In the genomic region with DNA sequence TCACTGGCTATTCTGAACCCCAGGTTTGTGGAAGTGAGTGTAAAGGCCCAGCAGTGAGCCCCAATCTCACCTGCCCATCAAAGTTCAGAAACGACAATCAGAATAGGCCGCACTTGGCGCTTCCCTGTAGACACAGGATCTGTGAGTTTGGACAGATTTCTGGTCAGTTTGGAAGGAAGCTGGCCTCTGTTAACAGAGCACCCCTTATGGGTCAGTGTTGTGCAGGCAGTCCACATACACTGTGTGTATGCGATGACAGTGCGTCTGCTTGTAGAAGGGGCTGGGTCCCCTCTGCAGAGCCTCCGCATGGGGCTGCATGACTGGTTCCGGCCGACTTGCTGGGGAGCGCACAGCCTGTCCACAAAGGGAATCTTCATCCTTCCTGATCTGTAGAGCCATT, we compare ENCODE assay signal across 23 cellular contexts. TPM values are rescaled to one million over a fixed set of nuclear protein-coding genes. Genes with fewer than 3 reads are reported as not detected.
DNase-seq lines count a peak whose midpoint lies in the region; ATAC-seq, FAIRE-seq and TF ChIP-seq lines count a peak whose summit lies in the region.
"Had no signal": no experiment of that assay in that cellular context is flagged by ENCODE, and none has a peak within 500 bp of the region (broad histone marks: within the 10 kb centered on the region; RNA-seq: fewer than 3 reads in every experiment).

No MANE protein-coding gene starts in this region.

- peaks cover 13% of the 10 kb centered on the region for H3K27me3 Mint-ChIP-seq in activated CD4-positive, alpha-beta T cell treated with anti-CD3 and anti-CD28 coated beads, Interleukin-2, amount 10 ng/mL, durations not matched to agents 24 days and 14 days
- H3K27me3 Mint-ChIP-seq: CD4-positive, alpha-beta T cell had no signal

- TF ChIP-seq POLR2A in H1 (IDR thresholded peaks at IDR 0.05; ENCODE audit: control extremely low read depth in 1 of 2, low read depth in 2 of 2, low read length in 2 of 2) (no peak), spleen (IDR thresholded peaks at IDR 0.05) (no peak)

- H2AFZ ChIP-seq in H1 (ENCODE audit: low read length) (no peak overlapping the region), neuronal stem cell (ENCODE audit: low read length) (no peak overlapping the region)

- H3K4ac ChIP-seq in H1 (replicated peaks; ENCODE audit: insufficient read length, low read depth, low read length) (no peak overlapping the region), neuronal stem cell (ENCODE audit: low read length) (no peak overlapping the region)

- no peak overlapping the region for H3K27ac Mint-ChIP-seq in activated CD4-positive, alpha-beta T cell treated with anti-CD3 and anti-CD28 coated beads, Interleukin-2, amount 10 ng/mL, durations not matched to agents 24 days and 14 days
- H3K27ac Mint-ChIP-seq: B cell; CD4-positive, alpha-beta T cell; CD8-positive, alpha-beta T cell had no signal

- no peak for TF ChIP-seq CTCF in H1 (IDR thresholded peaks at IDR 0.05; ENCODE audit: control extremely low read depth in 1 of 3, insufficient read depth in 1 of 3, low read depth in 1 of 3, low read length in 3 of 3)
- TF ChIP-seq CTCF in spleen (IDR thresholded peaks at IDR 0.05 in 8 of 11, conservative IDR thresholded peaks at IDR 0.05 in 3 of 11) = no peak

- TF ChIP-seq EP300 in H1 (IDR thresholded peaks at IDR 0.05; ENCODE audit: borderline replicate concordance in 1 of 2, low read depth in 2 of 2, low read length in 2 of 2) = no peak

- POLR2A ChIA-PET in H1 (lab: Charles Lee; ENCODE audit: partially characterized antibody) = interaction anchor here (1.5 kb wide), 1 partner anchor 78 kb away, joined by 3 read pairs; the partner anchor contains the start of gene PRR18

- no peak overlapping the region for H4K5ac ChIP-seq in H1 (ENCODE audit: insufficient read length, low read depth, low read length)

- no peaks in the 10 kb centered on the region; a peak in 1 of 7 replicates for H3K27me3 ChIP-seq in H1 (replicated peaks in 1 of 4; ENCODE audit: control insufficient read depth in 3 of 4, extremely low read depth in 1 of 4, insufficient read depth in 3 of 4, low read length in 3 of 4)
- peaks cover 0 to 2% (median 0%) of the 10 kb centered on the region in 3 experiments for H3K27me3 ChIP-seq in neuronal stem cell (ENCODE audit: control insufficient read depth in 3 of 3, insufficient read depth in 3 of 3, low read depth in 1 of 3, low read length in 3 of 3)
- no peaks in the 10 kb centered on the region for H3K27me3 ChIP-seq in spleen (replicated peaks in 1 of 7)

- CTCF ChIA-PET in H1 (lab: Charles Lee; ENCODE audit: partially characterized antibody) = interaction anchor here (1.1 to 1.3 kb wide), 3 partner anchors 13 to 110 kb away, joined by 3 to 5 read pairs (median 3); no protein-coding TSS in a partner anchor

- no peak overlapping the region for H4K91ac ChIP-seq in H1 (replicated peaks; ENCODE audit: insufficient read length, low read length)
- no peak overlapping the region for H4K91ac ChIP-seq in neuronal stem cell (ENCODE audit: low read depth, low read length, poor library complexity)

- H3K14ac ChIP-seq in H1 (ENCODE audit: insufficient read length) (no peak overlapping the region), neuronal stem cell (ENCODE audit: low read length) (no peak overlapping the region)

- H3K4me2 ChIP-seq in H1 (ENCODE audit: insufficient read depth in 1 of 2, low read depth in 2 of 2, low read length in 2 of 2) (no peak overlapping the region), neuronal stem cell (ENCODE audit: insufficient read depth, low read length, poor library complexity, severe bottlenecking) (no peak overlapping the region)
- H3K4me2 ChIP-seq: A549; BLaER1 treated with 17β-estradiol and CSF1 and Interleukin-3, amounts not matched to agents 10 nM and 100 nM had no signal

- H3K4me3 Mint-ChIP-seq in activated CD4-positive, alpha-beta T cell treated with anti-CD3 and anti-CD28 coated beads, Interleukin-2, amount 10 ng/mL, durations not matched to agents 24 days and 14 days = no peak overlapping the region
- H3K4me3 Mint-ChIP-seq: B cell; CD8-positive, alpha-beta T cell had no signal

- H3K4me3 ChIP-seq in H1 (ENCODE audit: extremely low read depth in 1 of 4, insufficient read depth in 2 of 4, low read depth in 3 of 4, low read length in 4 of 4) (no peak overlapping the region), neuronal stem cell (ENCODE audit: low read length in 2 of 2) (no peak overlapping the region), spleen (no peak overlapping the region)
- H3K4me3 ChIP-seq: A549; BLaER1 treated with 17β-estradiol and CSF1 and Interleukin-3, amounts not matched to agents 10 nM and 100 nM had no signal

- no peaks in the 10 kb centered on the region for H3K9me3 ChIP-seq in H1 (ENCODE audit: insufficient read depth in 2 of 2, low read depth in 1 of 2, low read length in 1 of 2)
- H3K9me3 ChIP-seq in neuronal stem cell (replicated peaks in 1 of 2; ENCODE audit: control insufficient read depth in 2 of 2, insufficient read depth in 1 of 2, low read depth in 1 of 2, low read length in 2 of 2) = no peaks in the 10 kb centered on the region
- H3K9me3 ChIP-seq in spleen = no peaks in the 10 kb centered on the region
- H3K9me3 ChIP-seq: A549; BLaER1 treated with 17β-estradiol and CSF1 and Interleukin-3, amounts not matched to agents 10 nM and 100 nM; Caco-2 had no signal

- no peak for ATAC-seq in HG03520 (IDR thresholded peaks at IDR 0.05; ENCODE audit: unreplicated experiment)
- ATAC-seq: A549; CD8-positive, alpha-beta T cell had no signal

- H3K23me2 ChIP-seq in H1 (ENCODE audit: low read depth, low read length) = peaks cover 7% of the 10 kb centered on the region

- FAIRE-seq in H1 (lab: Jason Lieb, UNC) = no peak
- FAIRE-seq: A549, D721Med, G401.6, GM12891, GM19239 had no signal

- no peaks in the 10 kb centered on the region for H3K36me3 Mint-ChIP-seq in activated CD4-positive, alpha-beta T cell treated with anti-CD3 and anti-CD28 coated beads, Interleukin-2, amount 10 ng/mL, durations not matched to agents 24 days and 14 days (ENCODE audit: low read depth)

- H2BK15ac ChIP-seq in H1 (ENCODE audit: low read length) (no peak overlapping the region), neuronal stem cell (ENCODE audit: low read length) (no peak overlapping the region)

- H3K36me3 ChIP-seq in H1 (ENCODE audit: control insufficient read depth in 2 of 4, insufficient read depth in 4 of 4, low read length in 3 of 4) (no peaks in the 10 kb centered on the region), neuronal stem cell (replicated peaks in 1 of 2; ENCODE audit: control insufficient read depth in 2 of 2, insufficient read depth in 2 of 2, low read length in 2 of 2) (no peaks in the 10 kb centered on the region), spleen (no peaks in the 10 kb centered on the region)
- H3K36me3 ChIP-seq: BLaER1 treated with 17β-estradiol and CSF1 and Interleukin-3, amounts not matched to agents 10 nM and 100 nM had no signal

- H2BK12ac ChIP-seq in H1 (ENCODE audit: low read depth, low read length) (no peak overlapping the region), neuronal stem cell (ENCODE audit: low read length) (no peak overlapping the region)

- 92% methylated on average over 9 of the region's 9 CpGs; no CpG with 5 or more reads in 1 of the 2 experiments for WGBS in H1 (ENCODE audit: extremely low coverage in 1 of 2, insufficient coverage in 1 of 2, insufficient read length in 1 of 2, insufficient replicate concordance in 2 of 2, low coverage in 1 of 2, low lambda C conversion rate in 2 of 2, missing lambda C conversion rate in 1 of 2), 2 experiments
- no CpG with 5 or more reads among the region's 9 CpGs for WGBS in neuronal stem cell (ENCODE audit: extremely low coverage in 2 of 2, insufficient read length in 2 of 2, insufficient replicate concordance in 1 of 2), 2 donors
- 95 to 98% (median 96%) methylated on average over 6 to 9 of the region's 9 CpGs for WGBS in spleen, 5 donors

- no peaks in the 10 kb centered on the region for H3K9me3 Mint-ChIP-seq in activated CD4-positive, alpha-beta T cell treated with anti-CD3 and anti-CD28 coated beads, Interleukin-2, amount 10 ng/mL, durations not matched to agents 24 days and 14 days
- H3K9me3 Mint-ChIP-seq: CD4-positive, alpha-beta T cell; CD8-positive, alpha-beta T cell had no signal

- H3K79me1 ChIP-seq in H1 (ENCODE audit: low read depth, low read length) (no peaks in the 10 kb centered on the region), neuronal stem cell (ENCODE audit: low read depth, low read length) (peaks cover 7% of the 10 kb centered on the region)

- H3K4me1 Mint-ChIP-seq in activated CD4-positive, alpha-beta T cell treated with anti-CD3 and anti-CD28 coated beads, Interleukin-2, amount 10 ng/mL, durations not matched to agents 24 days and 14 days = peaks cover 13% of the 10 kb centered on the region

- no peak overlapping the region for H3K56ac ChIP-seq in H1 (replicated peaks; ENCODE audit: insufficient read length, low read depth, low read length)

- DNase-seq in activated CD4-positive, alpha-beta T cell treated with anti-CD3 and anti-CD28 coated beads, Interleukin-2, amount 10 ng/mL, durations not matched to agents 24 days and 14 days = peak; percentile 50
- no peak for DNase-seq in activated CD4-positive, alpha-beta T cell treated with anti-CD3 and anti-CD28 coated beads for 48 hours
- no peak for DNase-seq in H1 (ENCODE audit: low read depth in 1 of 2, low spot score in 2 of 2)
- no peak for DNase-seq in neuronal stem cell (ENCODE audit: low spot score)
- peak; percentile 58 for DNase-seq in spleen
- DNase-seq in NK-92 treated with Interleukin-12 subunit alpha and Interleukin-12 subunit beta, amount 100 ng/mL, for 24 hours (lab: John Stamatoyannopoulos, UW) = no peak
- DNase-seq: AML-193; Caco-2; Calu3; CD4-positive, alpha-beta T cell; CD8-positive, alpha-beta T cell; DMS79 treated with DMSO at 0.1 percent for 48 hours; GF-D8 had no signal

- no peak for TF ChIP-seq RAD21 in H1 (IDR thresholded peaks at IDR 0.05 in 1 of 2, conservative IDR thresholded peaks at IDR 0.05 in 1 of 2; ENCODE audit: low read depth in 2 of 2, low read length in 2 of 2)

- H4K20me1 ChIP-seq in H1 (replicated peaks in 1 of 2; ENCODE audit: control insufficient read depth in 1 of 2, insufficient read depth in 2 of 2, low read length in 2 of 2) = peaks cover 0 to 3% of the 10 kb centered on the region in 2 experiments

- H3K79me2 ChIP-seq in H1 (ENCODE audit: control insufficient read depth in 1 of 2, insufficient read depth in 2 of 2, low read length in 2 of 2) = 0 out of 4 replicates have a peak, but pooled peaks cover 0 to 2% of the 10 kb centered on the region in 2 experiments

- intact Hi-C loops in activated CD4-positive, alpha-beta T cell treated with anti-CD3 and anti-CD28 coated beads, Interleukin-2, amount 10 ng/mL, durations not matched to agents 24 days and 14 days (cut with micrococcal nuclease) = no loop called here
- intact Hi-C loops in spleen (cut with DNase I; ENCODE audit: low total_unique reads) = no loop called here

- no peak overlapping the region for H2BK20ac ChIP-seq in H1 (ENCODE audit: low read length)

- H3K27ac ChIP-seq in H1 (ENCODE audit: low read depth, low read length) (no peak overlapping the region), neuronal stem cell (replicated peaks; ENCODE audit: low read length) (no peak overlapping the region), spleen (no peak overlapping the region)
- H3K27ac ChIP-seq: 22Rv1; A549; BLaER1 treated with 17β-estradiol and CSF1 and Interleukin-3, amounts not matched to agents 10 nM and 100 nM; C4-2B had no signal

- H2BK5ac ChIP-seq in H1 (ENCODE audit: low read depth, low read length) = no peak overlapping the region
- H2BK5ac ChIP-seq in neuronal stem cell (ENCODE audit: low read length) = no peak overlapping the region

- H3K18ac ChIP-seq in H1 (ENCODE audit: extremely low read depth, low read length) (no peak overlapping the region), neuronal stem cell (ENCODE audit: low read length) (no peak overlapping the region)

- H3K23ac ChIP-seq in H1 (ENCODE audit: insufficient read length) (no peak overlapping the region), neuronal stem cell (ENCODE audit: low read depth, low read length, poor library complexity) (no peak overlapping the region)

- H3K4me1 ChIP-seq in H1 (replicated peaks in 1 of 4; ENCODE audit: control insufficient read depth in 3 of 4, insufficient read depth in 4 of 4, low read length in 3 of 4) (peaks cover 0 to 4% (median 1%) of the 10 kb centered on the region in 4 experiments; a peak in 4 of 7 replicates), neuronal stem cell (ENCODE audit: control insufficient read depth in 2 of 2, insufficient read depth in 1 of 2, low read depth in 1 of 2, low read length in 2 of 2) (peaks cover 0 to 2% of the 10 kb centered on the region in 2 donors), spleen (peaks cover 4 to 31% (median 14%) of the 10 kb centered on the region in 6 donors)

- H2BK120ac ChIP-seq in H1 (replicated peaks; ENCODE audit: low read depth, low read length) (no peak overlapping the region), neuronal stem cell (ENCODE audit: low read depth, low read length) (no peak overlapping the region)

- H2AK5ac ChIP-seq in H1 (ENCODE audit: low read depth, low read length) (no peak overlapping the region), neuronal stem cell (ENCODE audit: low read depth, low read length) (no peak overlapping the region)

- H3K9ac ChIP-seq in H1 (replicated peaks in 1 of 4; ENCODE audit: extremely low read depth in 1 of 4, low read depth in 3 of 4, low read length in 3 of 4) = no peak overlapping the region
- H3K9ac ChIP-seq in neuronal stem cell (ENCODE audit: low read depth, low read length, poor library complexity) = peak overlapping the region; percentile 24
- H3K9ac ChIP-seq: BLaER1 treated with 17β-estradiol and CSF1 and Interleukin-3, amounts not matched to agents 10 nM and 100 nM had no signal

- H4K8ac ChIP-seq in H1 (ENCODE audit: extremely low read depth, insufficient read depth, low read length) = 0 out of 2 replicates have a peak overlapping the region, but pooled peaks have one; percentile 60
- H4K8ac ChIP-seq in neuronal stem cell (ENCODE audit: low read depth, low read length) = no peak overlapping the region

RNA-seq across cellular contexts. Expression of gene MPC1, which starts 3.4 kb away (rescaled TPM):
- 17.1 and 18.1 TPM in 2 replicates for total RNA-seq in activated CD4-positive, alpha-beta T cell treated with anti-CD3 and anti-CD28 coated beads, Interleukin-2, amount 10 ng/mL, durations not matched to agents 24 days and 14 days
- total RNA-seq in H1 (2021; fragmentation: NEBNext Ultra II Directional; extraction: Animal tissue kit (Norgen Biotek cat#: 25700)) = 12.6 and 15.5 TPM in 2 replicates
- 7.6 and 10.2 TPM in 2 replicates for polyA plus RNA-seq in H1 (2011; rRNA removed)
- 10.5 TPM for polyA plus RNA-seq in H1 (2011; cell fraction: cytosol; rRNA removed)
- polyA plus RNA-seq in H1 (2011; cell fraction: nucleus; rRNA removed) = 4.1 TPM
- 9.4 to 12.2 TPM (median 10.9 TPM) in 4 replicates for polyA plus RNA-seq in H1 (2012, experiment 1 of 2)
- 7.9 TPM for polyA plus RNA-seq in H1 (2012, experiment 2 of 2)
- 20.5 TPM for polyA plus RNA-seq in H1 (2013, experiment 1 of 2)
- 21.8 TPM for polyA plus RNA-seq in H1 (2013, experiment 2 of 2)
- 3.9 and 4.2 TPM in 2 replicates for polyA minus RNA-seq in H1 (2011; rRNA and poly(A)+ RNA removed)
- 4.4 TPM for polyA minus RNA-seq in H1 (2011; cell fraction: cytosol; rRNA and poly(A)+ RNA removed)
- polyA minus RNA-seq in H1 (2011; cell fraction: nucleus; rRNA and poly(A)+ RNA removed) = 3.7 TPM
- polyA plus RNA-seq in neuronal stem cell (2013, experiment 1 of 2) = 20.2 TPM
- 21.1 TPM for polyA plus RNA-seq in neuronal stem cell (2013, experiment 2 of 2)
- total RNA-seq in spleen = 10 to 100 TPM; 29.1 to 56.8 (median 34.5) TPM
- 10 to 100 TPM; 49.5 to 58.6 (median 52.4) TPM for polyA plus RNA-seq in spleen

RNA-seq across cellular contexts. Expression of gene SFT2D1, which starts 43.8 kb away (rescaled TPM):
- total RNA-seq in activated CD4-positive, alpha-beta T cell treated with anti-CD3 and anti-CD28 coated beads, Interleukin-2, amount 10 ng/mL, durations not matched to agents 24 days and 14 days = 56.9 and 61.2 TPM in 2 replicates
- 50.6 and 52.3 TPM in 2 replicates for total RNA-seq in H1 (2021; fragmentation: NEBNext Ultra II Directional; extraction: Animal tissue kit (Norgen Biotek cat#: 25700))
- polyA plus RNA-seq in H1 (2011; rRNA removed) (67.8 and 76.1 TPM in 2 replicates), spleen (10 to 100 TPM; 58.8 to 71.0 (median 69.7) TPM)
- polyA plus RNA-seq in H1 (2011; cell fraction: cytosol; rRNA removed) = 63.0 TPM
- 23.3 TPM for polyA plus RNA-seq in H1 (2011; cell fraction: nucleus; rRNA removed)
- 41.5 to 56.7 TPM (median 45.1 TPM) in 4 replicates for polyA plus RNA-seq in H1 (2012, experiment 1 of 2)
- polyA plus RNA-seq in H1 (2012, experiment 2 of 2) = 31.3 TPM
- polyA plus RNA-seq in H1 (2013, experiment 1 of 2) = 81.1 TPM
- polyA plus RNA-seq in H1 (2013, experiment 2 of 2) = 100 TPM
- 27.1 and 29.1 TPM in 2 replicates for polyA minus RNA-seq in H1 (2011; rRNA and poly(A)+ RNA removed)
- 12.5 TPM for polyA minus RNA-seq in H1 (2011; cell fraction: cytosol; rRNA and poly(A)+ RNA removed)
- 30.6 TPM for polyA minus RNA-seq in H1 (2011; cell fraction: nucleus; rRNA and poly(A)+ RNA removed)
- polyA plus RNA-seq in neuronal stem cell (2013, experiment 1 of 2) = 48.2 TPM
- 48.4 TPM for polyA plus RNA-seq in neuronal stem cell (2013, experiment 2 of 2)
- total RNA-seq in spleen = 10 to 100 TPM; 46.0 to 66.4 (median 51.9) TPM

Comparison
In these comparisons a context has a peak if more than half of its experiments do, and no peak if none do; other contexts are left out.
1. DNase-seq: peak in activated CD4-positive, alpha-beta T cell treated with anti-CD3 and anti-CD28 coated beads, Interleukin-2, amount 10 ng/mL, durations not matched to agents 24 days and 14 days (single experiment) and spleen (single experiment); none in activated CD4-positive, alpha-beta T cell treated with anti-CD3 and anti-CD28 coated beads for 48 hours (single experiment), H1 (0 of 2), neuronal stem cell (single experiment) and NK-92 treated with Interleukin-12 subunit alpha and Interleukin-12 subunit beta, amount 100 ng/mL, for 24 hours (single experiment).